In genomic region chr10:17428616-17429097, GRCh38 we compare ENCODE assay signal across 8 cellular contexts. TPM values are rescaled to one million over a fixed set of nuclear protein-coding genes. Genes with fewer than 3 reads are reported as not detected.
DNase-seq lines count a peak whose midpoint lies in the region; ATAC-seq and TF ChIP-seq lines count a peak whose summit lies in the region.

No MANE protein-coding gene starts in this region.

- intact Hi-C loops in testis (cut with DNase I; ENCODE audit: low total_unique reads) (no loop called here), ovary (cut with DNase I) (loop anchor here in 2 of 4 donors (10.0 kb wide), 2 partner anchors 134 to 594 kb away; no protein-coding TSS in a partner anchor)

- TF ChIP-seq POLR2A in testis (IDR thresholded peaks at IDR 0.05) (no peak), ovary (IDR thresholded peaks at IDR 0.05) (no peak)

- TF ChIP-seq CTCF in testis (IDR thresholded peaks at IDR 0.05) = no peak
- no peak for TF ChIP-seq CTCF in ovary (IDR thresholded peaks at IDR 0.05)
- TF ChIP-seq CTCF in omental fat pad (IDR thresholded peaks at IDR 0.05) = no peak

- H3K36me3 ChIP-seq in testis (ENCODE audit: low read depth, missing control alignments) (no peaks in the 10 kb centered on the region), ovary (no peaks in the 10 kb centered on the region)

- no peaks in the 10 kb centered on the region for H3K9me3 ChIP-seq in testis
- H3K9me3 ChIP-seq in ovary = no peaks in the 10 kb centered on the region

- ATAC-seq in GM19452 (IDR thresholded peaks at IDR 0.05; ENCODE audit: unreplicated experiment) (peak; percentile 54), GM18517 (IDR thresholded peaks at IDR 0.05; ENCODE audit: unreplicated experiment) (no peak), omental fat pad (ENCODE audit: low FRiP score) (no peak)

- H3K27ac ChIP-seq in testis (no peak overlapping the region), ovary (no peak overlapping the region)

- H3K4me1 ChIP-seq in testis = peaks cover 4% of the 10 kb centered on the region
- peaks cover 1% of the 10 kb centered on the region for H3K4me1 ChIP-seq in ovary (ENCODE audit: insufficient read depth)

- peak; percentile 73 for DNase-seq in OCI-M2 (lab: John Stamatoyannopoulos, UW; ENCODE audit: unreplicated experiment)
- peak; percentile 71 for DNase-seq in activated gamma-delta T cell treated with Interleukin-2 at 50 U/mL for 16 hours
- peak in 2 of 3 donors; percentile 28 to 37 for DNase-seq in stimulated activated CD4-positive, alpha-beta T cell treated with anti-CD3 and anti-CD28 coated beads, TNF-alpha, amount 100 ng/mL, for 48 hours (ENCODE audit: low read depth in 3 of 3)
- no peak for DNase-seq in testis
- DNase-seq in ovary = no peak
- DNase-seq in omental fat pad (ENCODE audit: low spot score) = no peak

- H3K4me3 ChIP-seq in testis (no peak overlapping the region), ovary (no peak overlapping the region)

- 73 to 85% methylated on average over 12 of the region's 12 CpGs for WGBS in testis, 2 donors
- 84 to 90% (median 88%) methylated on average over 12 of the region's 12 CpGs for WGBS in ovary, 3 donors

- TF ChIP-seq EP300 in ovary (IDR thresholded peaks at IDR 0.05) = no peak

- H3K27me3 ChIP-seq in testis = no peaks in the 10 kb centered on the region
- H3K27me3 ChIP-seq in ovary = no peaks in the 10 kb centered on the region

RNA-seq across cellular contexts. Expression of gene ST8SIA6, which starts 25.7 kb away (rescaled TPM):
- total RNA-seq in testis (1 to 10 TPM in 1 of 2 donors, under 1 TPM in 1; 0.87 to 1.6 TPM), ovary (1 to 10 TPM in 3 of 7 donors, under 1 TPM in 3, not detected in 1; 0.24 to 2.1 (median 0.95) TPM), omental fat pad (1 to 10 TPM in 1 of 4 donors, under 1 TPM in 3; 0.19 to 7.6 (median 0.40) TPM)
- polyA plus RNA-seq in testis (ENCODE audit: insufficient read depth, low read depth, low replicate concordance) (0.84 TPM), ovary (1 to 10 TPM in 1 of 2 donors, under 1 TPM in 1; 0.22 to 1.6 TPM)

Comparison
In these comparisons a context has a peak if more than half of its experiments do, and no peak if none do; other contexts are left out.
1. DNase-seq: peak in OCI-M2 (single experiment), activated gamma-delta T cell treated with Interleukin-2 at 50 U/mL for 16 hours (single experiment) and stimulated activated CD4-positive, alpha-beta T cell treated with anti-CD3 and anti-CD28 coated beads, TNF-alpha, amount 100 ng/mL, for 48 hours (2 of 3); none in testis (single experiment), ovary (0 of 5) and omental fat pad (single experiment).